Comparison of ENCODE assay signal across 24 cellular contexts in the genomic region with DNA sequence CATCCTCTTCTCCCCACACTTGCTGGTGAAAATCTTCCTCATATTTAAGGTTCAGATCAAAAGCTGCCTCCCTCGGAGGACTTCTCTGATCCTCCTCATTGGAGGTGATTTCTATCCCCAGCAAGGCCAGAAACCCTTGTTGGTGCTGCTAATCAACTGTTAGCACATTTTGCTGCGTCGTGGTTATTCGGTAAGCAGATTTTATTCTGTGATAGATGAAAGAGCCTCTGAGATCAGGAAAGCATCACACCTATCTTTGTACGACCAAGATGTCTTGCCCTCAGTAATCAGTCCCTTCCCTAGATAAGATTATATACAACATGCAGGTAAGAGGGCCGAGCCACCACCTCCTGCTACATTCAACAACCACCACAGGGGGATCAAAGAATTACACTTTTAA.
"Had no signal": no experiment of that assay in that cellular context is flagged by ENCODE, and none has a peak within 500 bp of the region (broad histone marks: within the 10 kb centered on the region; RNA-seq: fewer than 3 reads in every experiment).

No MANE protein-coding gene starts in this region.

- H3K4me1 ChIP-seq: esophagus squamous epithelium, gastrocnemius medialis, heart right ventricle, left lung, lower lobe of right lung had no signal

- H3K4me3 ChIP-seq: coronary artery, dorsolateral prefrontal cortex, esophagus squamous epithelium, gastrocnemius medialis, heart right ventricle, left lung, lower lobe of right lung, mucosa of descending colon had no signal

- DNase-seq: dermis blood vessel endothelial cell; dorsolateral prefrontal cortex; effector CD4-positive, alpha-beta T cell; effector memory CD4-positive, alpha-beta T cell; esophagus squamous epithelium; foreskin fibroblast; foreskin melanocyte; gastrocnemius medialis; glutamatergic neuron; hippocampal formation; left cardiac atrium; left lung; left ventricle myocardium superior; lower lobe of right lung; mucosa of descending colon; naive B cell had no signal

- H3K9me3 ChIP-seq: esophagus squamous epithelium, gastrocnemius medialis, left lung, lower lobe of right lung, mucosa of descending colon had no signal

- H3K27ac ChIP-seq: coronary artery, dorsolateral prefrontal cortex, epithelial cell of prostate, esophagus squamous epithelium, gastrocnemius medialis, heart right ventricle, left lung, lower lobe of right lung had no signal

- FAIRE-seq: colon, endometrium, islet of Langerhans, keratinocyte had no signal

- H3K36me3 ChIP-seq: esophagus squamous epithelium, gastrocnemius medialis, heart right ventricle, left lung, lower lobe of right lung had no signal

- ATAC-seq: esophagus mucosa, gastrocnemius medialis, left lung, left ventricle myocardium superior, lower lobe of right lung, mucosa of descending colon had no signal
